In genomic region chr3:102069211-102069662, GRCh38 we compare ENCODE assay signal across 10 cellular contexts.
DNase-seq lines count a peak whose midpoint lies in the region; ATAC-seq, FAIRE-seq and TF ChIP-seq lines count a peak whose summit lies in the region.
"Had no signal": no experiment of that assay in that cellular context is flagged by ENCODE, and none has a peak within 500 bp of the region (broad histone marks: within the 10 kb centered on the region; RNA-seq: fewer than 3 reads in every experiment).

No MANE protein-coding gene starts in this region.

- no peaks in the 10 kb centered on the region for H3K4me1 ChIP-seq in colonic mucosa
- no peaks in the 10 kb centered on the region for H3K4me1 ChIP-seq in mesenchymal stem cell (ENCODE audit: control insufficient read depth, insufficient read depth, low read depth, low read length)

- intact Hi-C loops in colonic mucosa (cut with DNase I) = no loop called here

- no peaks in the 10 kb centered on the region for H3K79me1 ChIP-seq in mesenchymal stem cell (replicated peaks; ENCODE audit: low read length, poor library complexity, severe bottlenecking)

- H2AFZ ChIP-seq in mesenchymal stem cell (ENCODE audit: low read depth, low read length) = no peak overlapping the region

- no peak overlapping the region for H3K4ac ChIP-seq in mesenchymal stem cell (ENCODE audit: low read depth in 1 of 2, low read length in 2 of 2)

- peak; percentile 73 for DNase-seq in AG09309 (ENCODE audit: low read depth)
- peak; percentile 88 for DNase-seq in LHCN-M2 (ENCODE audit: low read depth)
- DNase-seq in colonic mucosa = no peak
- DNase-seq in mesenchymal stem cell = peak; percentile 71
- no peak for DNase-seq in urothelium cell line (ENCODE audit: low spot score)
- DNase-seq in CD1c-positive myeloid dendritic cell (ENCODE audit: extremely low spot score) = no peak
- DNase-seq: NCI-H2171 had no signal

- H3K36me3 ChIP-seq in colonic mucosa = no peaks in the 10 kb centered on the region
- no peaks in the 10 kb centered on the region for H3K36me3 ChIP-seq in mesenchymal stem cell (ENCODE audit: control insufficient read depth in 1 of 2, insufficient read depth in 2 of 2, low read depth in 1 of 2, low read length in 2 of 2)

- H3K9ac ChIP-seq in colonic mucosa (ENCODE audit: low read depth in 2 of 2, low read length in 2 of 2) = no peak overlapping the region
- peak overlapping the region; percentile 45 for H3K9ac ChIP-seq in mesenchymal stem cell (ENCODE audit: low read length)

- no peak overlapping the region for H4K8ac ChIP-seq in mesenchymal stem cell (ENCODE audit: low read length)

- H2BK15ac ChIP-seq in mesenchymal stem cell (ENCODE audit: low read depth, poor library complexity, severe bottlenecking) = no peak overlapping the region

- no peak for ATAC-seq in HG02610 (IDR thresholded peaks at IDR 0.05; ENCODE audit: unreplicated experiment)
- ATAC-seq in HG03108 (IDR thresholded peaks at IDR 0.05; ENCODE audit: unreplicated experiment) = no peak
- ATAC-seq: GM12878 had no signal

- H3K27me3 ChIP-seq in colonic mucosa (no peaks in the 10 kb centered on the region), mesenchymal stem cell (ENCODE audit: control insufficient read depth in 1 of 2, insufficient read depth in 1 of 2, low read length in 2 of 2) (no peaks in the 10 kb centered on the region)

- H2BK12ac ChIP-seq in mesenchymal stem cell (ENCODE audit: low read length in 2 of 2) = no peak overlapping the region

- no peak overlapping the region for H2AK5ac ChIP-seq in mesenchymal stem cell (ENCODE audit: low read length, severe bottlenecking)

- H3K23ac ChIP-seq in mesenchymal stem cell (ENCODE audit: low read length in 2 of 2) = no peak overlapping the region

- no peak overlapping the region for H2BK5ac ChIP-seq in mesenchymal stem cell (ENCODE audit: low read depth, low read length, poor library complexity, severe bottlenecking)

- H3K4me2 ChIP-seq in mesenchymal stem cell (ENCODE audit: low read length, poor library complexity, severe bottlenecking) = no peak overlapping the region

- 67% methylated on average over 1 of the region's 1 CpG for WGBS in mesenchymal stem cell

- H3K27ac ChIP-seq in colonic mucosa (peak overlapping the region; percentile 25), mesenchymal stem cell (ENCODE audit: low read length, poor library complexity, severe bottlenecking) (no peak overlapping the region)

- no peak overlapping the region for H3K18ac ChIP-seq in mesenchymal stem cell (ENCODE audit: low read depth in 1 of 2, low read length in 2 of 2)

- H3K14ac ChIP-seq in mesenchymal stem cell (ENCODE audit: low read length in 2 of 2) = no peak overlapping the region

- FAIRE-seq in urothelium cell line (lab: Jason Lieb, UNC) = no peak
- FAIRE-seq: GM12878 had no signal

- H3K9me3 ChIP-seq in colonic mucosa (no peaks in the 10 kb centered on the region), mesenchymal stem cell (ENCODE audit: control insufficient read depth, low read length) (no peaks in the 10 kb centered on the region)

- H2BK120ac ChIP-seq in mesenchymal stem cell (ENCODE audit: low read depth, low read length) = no peak overlapping the region

- H4K91ac ChIP-seq in mesenchymal stem cell (ENCODE audit: low read length) = no peak overlapping the region

- TF ChIP-seq CTCF in AG09309 (IDR thresholded peaks at IDR 0.05; ENCODE audit: control insufficient read depth, insufficient read depth, low read depth, low read length, missing control alignments) (no peak), colonic mucosa (IDR thresholded peaks at IDR 0.05) (no peak)

- H3K4me3 ChIP-seq in AG09309 (ENCODE audit: control insufficient read depth, low read depth, low read length) (no peak overlapping the region), colonic mucosa (no peak overlapping the region), mesenchymal stem cell (ENCODE audit: insufficient read depth in 1 of 2, low read depth in 1 of 2, low read length in 2 of 2) (no peak overlapping the region)
- H3K4me3 ChIP-seq: GM12878 had no signal

Comparison
In these comparisons a context has a peak if more than half of its experiments do, and no peak if none do; other contexts are left out.
1. DNase-seq: peak in AG09309 (single experiment), LHCN-M2 (single experiment) and mesenchymal stem cell (single experiment); none in colonic mucosa (single experiment), urothelium cell line (single experiment) and CD1c-positive myeloid dendritic cell (single experiment).